9 cellular contexts compared by ENCODE assay signal in genomic region chr2:240023792-240024191, GRCh38. TPM values are rescaled to one million over a fixed set of nuclear protein-coding genes. Genes with fewer than 3 reads are reported as not detected.
DNase-seq lines count a peak whose midpoint lies in the region; ATAC-seq and TF ChIP-seq lines count a peak whose summit lies in the region.
"Had no signal": no experiment of that assay in that cellular context is flagged by ENCODE, and none has a peak within 500 bp of the region (broad histone marks: within the 10 kb centered on the region; RNA-seq: fewer than 3 reads in every experiment).

No MANE protein-coding gene starts in this region.

- H3K27me3 ChIP-seq in hepatocyte, result no peaks in the 10 kb centered on the region
- H3K27me3 ChIP-seq in testis, result no peaks in the 10 kb centered on the region

- TF ChIP-seq CTCF in WI38 (IDR thresholded peaks at IDR 0.05; ENCODE audit: low read depth, low read length) (no peak), hepatocyte (IDR thresholded peaks at IDR 0.05; ENCODE audit: poor library complexity) (no peak), testis (IDR thresholded peaks at IDR 0.05) (no peak)

- CTCF ChIA-PET in activated naive CD4-positive, alpha-beta T cell treated with anti-CD3 and anti-CD28 coated beads, Interleukin-2, amount 10 ng/mL, durations not matched to agents 7 days and 5 days (lab: Charles Lee), result no interaction called here

- H3K27ac ChIP-seq in hepatocyte (no peak overlapping the region), testis (no peak overlapping the region)

- H2AFZ ChIP-seq in hepatocyte, result no peak overlapping the region

- H3K36me3 ChIP-seq in hepatocyte (replicated peaks; ENCODE audit: insufficient read depth, low read depth) (no peaks in the 10 kb centered on the region), testis (ENCODE audit: low read depth, missing control alignments) (no peaks in the 10 kb centered on the region)

- peak overlapping the region; percentile 95; the same call in 1 of the 2 replicates for H3K4me3 ChIP-seq in WI38 (ENCODE audit: low read depth, low read length)
- H3K4me3 ChIP-seq in hepatocyte, result no peak overlapping the region
- peak overlapping the region; percentile 96 to 97 for H3K4me3 ChIP-seq in testis

- peaks cover 19% of the 10 kb centered on the region for H3K36me3 Mint-ChIP-seq in activated naive CD4-positive, alpha-beta T cell treated with anti-CD3 and anti-CD28 coated beads, Interleukin-2, amount 10 ng/mL, durations not matched to agents 7 days and 5 days

- 81% methylated on average over 9 of the region's 9 CpGs for WGBS in hepatocyte (ENCODE audit: low lambda C conversion rate, missing lambda C conversion rate)
- WGBS in testis, 2 donors, result 43% methylated on average over 9 of the region's 9 CpGs

- peak overlapping the region; percentile 96 for H3K27ac Mint-ChIP-seq in activated naive CD4-positive, alpha-beta T cell treated with anti-CD3 and anti-CD28 coated beads, Interleukin-2, amount 10 ng/mL, durations not matched to agents 7 days and 5 days

- peaks cover 42% of the 10 kb centered on the region for H3K79me2 ChIP-seq in hepatocyte

- TF ChIP-seq POLR2A in testis (IDR thresholded peaks at IDR 0.05), result no peak

- intact Hi-C loops in testis (cut with DNase I; ENCODE audit: low total_unique reads), result no loop called here

- peaks cover 13% of the 10 kb centered on the region for H3K4me1 ChIP-seq in hepatocyte (ENCODE audit: insufficient read depth)
- peaks cover 13% of the 10 kb centered on the region for H3K4me1 ChIP-seq in testis

- peak overlapping the region; percentile 90 for H3K4me3 Mint-ChIP-seq in activated naive CD4-positive, alpha-beta T cell treated with anti-CD3 and anti-CD28 coated beads, Interleukin-2, amount 10 ng/mL, durations not matched to agents 7 days and 5 days

- no peak for ATAC-seq in HG02588 (IDR thresholded peaks at IDR 0.05; ENCODE audit: unreplicated experiment)

- no peaks in the 10 kb centered on the region for H3K9me3 Mint-ChIP-seq in activated naive CD4-positive, alpha-beta T cell treated with anti-CD3 and anti-CD28 coated beads, Interleukin-2, amount 10 ng/mL, durations not matched to agents 7 days and 5 days

- H3K4me2 ChIP-seq in hepatocyte, result peak overlapping the region; percentile 90

- DNase-seq in activated naive CD4-positive, alpha-beta T cell treated with anti-CD3 and anti-CD28 coated beads, Interleukin-2, amount 10 ng/mL, durations not matched to agents 7 days and 5 days, result no peak
- no peak for DNase-seq in activated naive CD4-positive, alpha-beta T cell treated with anti-CD3 and anti-CD28 coated beads, Interleukin-2, amount 50 U/mL, for 16 hours
- DNase-seq in hepatocyte (ENCODE audit: low spot score) (no peak), testis (peak; percentile 40), midbrain (lab: John Stamatoyannopoulos, UW) (no peak), C1 segment of cervical spinal cord (lab: John Stamatoyannopoulos, UW) (no peak)
- DNase-seq: stimulated activated CD4-positive, alpha-beta T cell treated with anti-CD3 and anti-CD28 coated beads, Interleukin-1b, Interleukin-23, amount 100 ng/mL, for 48 hours had no signal

- H3K9me3 ChIP-seq in hepatocyte (ENCODE audit: low read depth) (no peaks in the 10 kb centered on the region), testis (no peaks in the 10 kb centered on the region)

- peaks cover 15% of the 10 kb centered on the region for H3K27me3 Mint-ChIP-seq in activated naive CD4-positive, alpha-beta T cell treated with anti-CD3 and anti-CD28 coated beads, Interleukin-2, amount 10 ng/mL, durations not matched to agents 7 days and 5 days

- H3K4me1 Mint-ChIP-seq in activated naive CD4-positive, alpha-beta T cell treated with anti-CD3 and anti-CD28 coated beads, Interleukin-2, amount 10 ng/mL, durations not matched to agents 7 days and 5 days, result peaks cover 26% of the 10 kb centered on the region

- no peaks in the 10 kb centered on the region for H3K9me2 ChIP-seq in hepatocyte (replicated peaks; ENCODE audit: insufficient read depth)

- H4K20me1 ChIP-seq in hepatocyte (ENCODE audit: insufficient read depth, poor library complexity, severe bottlenecking), result peaks cover 24% of the 10 kb centered on the region

RNA-seq across cellular contexts. Expression of gene NDUFA10, which starts 1.4 kb away (rescaled TPM):
- total RNA-seq in hepatocyte, result 96.5 and 107 TPM in 2 replicates
- 142 and 165 TPM in 2 replicates for polyA plus RNA-seq in hepatocyte
- total RNA-seq in testis, result 100 to 1,000 TPM; 139 to 165 TPM
- polyA plus RNA-seq in testis (ENCODE audit: insufficient read depth, low read depth, low replicate concordance), result 108 TPM

RNA-seq across cellular contexts. Expression of gene OR6B2, which starts 6.4 kb away (rescaled TPM):
- not detected in 2 replicates for total RNA-seq in hepatocyte
- polyA plus RNA-seq in hepatocyte, result not detected in 2 replicates
- total RNA-seq in testis, result not detected
- not detected for polyA plus RNA-seq in testis (ENCODE audit: insufficient read depth, low read depth, low replicate concordance)

RNA-seq across cellular contexts. Expression of gene OR6B3, which starts 29.5 kb away (rescaled TPM):
- total RNA-seq in hepatocyte (not detected in 2 replicates), testis (1 to 10 TPM; 1.0 to 1.4 TPM)
- polyA plus RNA-seq in hepatocyte (not detected in 2 replicates), testis (ENCODE audit: insufficient read depth, low read depth, low replicate concordance) (0.80 TPM)
